In genomic region chr2:922230-922629, GRCh38 we compare ENCODE assay signal across 36 cellular contexts. TPM values are rescaled to one million over a fixed set of nuclear protein-coding genes. Genes with fewer than 3 reads are reported as not detected.
"Had no signal": no experiment of that assay in that cellular context is flagged by ENCODE, and none has a peak within 500 bp of the region (broad histone marks: within the 10 kb centered on the region; RNA-seq: fewer than 3 reads in every experiment).

No MANE protein-coding gene starts in this region.

- H3K9ac ChIP-seq: KMS-11 had no signal

- H3K36me3 ChIP-seq: breast epithelium had no signal

- H3K4me1 Mint-ChIP-seq: activated B cell treated with CpG ODN at 0.5 μM for 24 hours; activated CD4-positive, alpha-beta memory T cell treated with anti-CD3 and anti-CD28 coated beads, Interleukin-2, amount 10 ng/mL, durations not matched to agents 7 days and 5 days; activated CD8-positive, alpha-beta memory T cell treated with anti-CD3 and anti-CD28 coated beads, Interleukin-2, amount 10 ng/mL, durations not matched to agents 7 days and 5 days; activated naive CD8-positive, alpha-beta T cell treated with anti-CD3 and anti-CD28 coated beads for 36 hours had no signal

- H3K4me3 ChIP-seq: body of pancreas, breast epithelium had no signal

- H3K36me3 Mint-ChIP-seq: activated CD8-positive, alpha-beta memory T cell treated with anti-CD3 and anti-CD28 coated beads, Interleukin-2, amount 10 ng/mL, durations not matched to agents 7 days and 5 days; activated naive CD8-positive, alpha-beta T cell treated with anti-CD3 and anti-CD28 coated beads for 36 hours had no signal

- H3K27ac ChIP-seq: body of pancreas, breast epithelium, KMS-11 had no signal

- H3K27me3 ChIP-seq: body of pancreas, breast epithelium had no signal

- H3K4me3 Mint-ChIP-seq: activated B cell treated with CpG ODN at 0.5 μM for 24 hours; activated CD4-positive, alpha-beta memory T cell treated with anti-CD3 and anti-CD28 coated beads, Interleukin-2, amount 10 ng/mL, durations not matched to agents 7 days and 5 days; activated CD8-positive, alpha-beta memory T cell treated with anti-CD3 and anti-CD28 coated beads, Interleukin-2, amount 10 ng/mL, durations not matched to agents 7 days and 5 days; activated naive CD8-positive, alpha-beta T cell treated with anti-CD3 and anti-CD28 coated beads for 36 hours had no signal

- ATAC-seq: activated CD8-positive, alpha-beta memory T cell treated with anti-CD3 and anti-CD28 coated beads, Interleukin-2, amount 10 ng/mL, durations not matched to agents 7 days and 5 days; body of pancreas; Panc1; Right ventricle myocardium inferior had no signal

- H3K9me3 ChIP-seq: body of pancreas, breast epithelium had no signal

- H3K4me2 ChIP-seq: KMS-11 had no signal

- H3K27me3 Mint-ChIP-seq: activated naive CD8-positive, alpha-beta T cell treated with anti-CD3 and anti-CD28 coated beads for 36 hours had no signal

- H3K27ac Mint-ChIP-seq: activated B cell treated with CpG ODN at 0.5 μM for 24 hours; activated CD4-positive, alpha-beta memory T cell treated with anti-CD3 and anti-CD28 coated beads, Interleukin-2, amount 10 ng/mL, durations not matched to agents 7 days and 5 days; activated CD8-positive, alpha-beta memory T cell treated with anti-CD3 and anti-CD28 coated beads, Interleukin-2, amount 10 ng/mL, durations not matched to agents 7 days and 5 days; activated naive CD8-positive, alpha-beta T cell treated with anti-CD3 and anti-CD28 coated beads for 36 hours had no signal

- DNase-seq: activated B cell treated with CpG ODN at 0.5 μM for 24 hours; activated CD4-positive, alpha-beta memory T cell treated with anti-CD3 and anti-CD28 coated beads, Interleukin-2, amount 10 ng/mL, durations not matched to agents 7 days and 5 days; activated CD4-positive, alpha-beta T cell treated with anti-CD3 and anti-CD28 coated beads for 4 hours; activated CD4-positive, alpha-beta T cell treated with anti-CD3 and anti-CD28 coated beads, Interleukin-2, amount 50 U/mL, for 1 hour; activated CD4-positive, CD25-positive, alpha-beta regulatory T cell treated with anti-CD3 and anti-CD28 coated beads, Interleukin-2, amount 50 U/mL, for 72 hours; activated CD8-positive, alpha-beta memory T cell treated with anti-CD3 and anti-CD28 coated beads for 24 hours; activated CD8-positive, alpha-beta memory T cell treated with anti-CD3 and anti-CD28 coated beads, Interleukin-2, amount 10 ng/mL, durations not matched to agents 7 days and 5 days; activated CD8-positive, alpha-beta memory T cell treated with anti-CD3 and anti-CD28 coated beads, Interleukin-2, amount 50 U/mL, for 48 hours; activated effector memory CD4-positive, alpha-beta T cell treated with Interleukin-2 at 50 U/mL for 16 hours; activated naive CD4-positive, alpha-beta T cell; activated naive CD4-positive, alpha-beta T cell treated with anti-CD3 and anti-CD28 coated beads, Interleukin-2, amount 50 U/mL, for 16 hours; activated naive CD8-positive, alpha-beta T cell treated with anti-CD3 and anti-CD28 coated beads for 36 hours; activated T-cell treated with anti-CD3 and anti-CD28 coated beads, Interleukin-2, amount 50 U/mL, for 48 hours; amygdala; body of pancreas; MM.1S; MV-4-11; NCI-H1092; NCI-H1436 treated with DMSO at 0.1 percent for 48 hours; NCI-H1694 treated with DMSO at 0.1 percent for 48 hours; NCI-H2029; NCI-H345; NCI-H524 treated with DMSO at 0.1 percent for 48 hours; RPMI8226; SIG-M5; SW 1271; T-helper 1 cell; T1000 had no signal

- H3K9me3 Mint-ChIP-seq: activated B cell treated with CpG ODN at 0.5 μM for 24 hours; activated CD4-positive, alpha-beta memory T cell treated with anti-CD3 and anti-CD28 coated beads, Interleukin-2, amount 10 ng/mL, durations not matched to agents 7 days and 5 days; activated naive CD8-positive, alpha-beta T cell treated with anti-CD3 and anti-CD28 coated beads for 36 hours had no signal

- H3K4me1 ChIP-seq: body of pancreas, breast epithelium had no signal

- FAIRE-seq: astrocyte had no signal

RNA-seq across cellular contexts. Expression of gene SNTG2, which starts 28.4 kb away (rescaled TPM):
- total RNA-seq: LHCN-M2, NCI-H460, SK-MEL-5 had no signal
